ENCODE assay signal across 9 cellular contexts in the genomic region with DNA sequence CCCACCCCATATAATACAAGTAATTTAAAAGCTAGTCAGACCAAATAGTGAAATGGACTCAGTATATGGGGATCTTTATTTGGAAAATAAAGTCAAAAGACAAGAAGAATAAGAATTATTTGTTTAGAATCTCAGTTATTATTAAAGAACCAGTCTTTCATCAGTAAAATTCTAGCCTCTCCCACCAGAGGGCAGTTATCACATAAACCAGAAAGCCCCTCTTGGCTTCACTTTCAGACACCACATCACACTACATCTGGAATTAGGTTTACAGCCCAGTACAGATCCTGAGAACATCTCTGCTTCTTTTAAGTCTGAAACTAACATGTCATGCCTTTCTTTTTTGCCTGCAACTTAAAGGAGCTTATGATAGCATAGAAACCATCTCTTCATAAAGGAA. TPM values are rescaled to one million over a fixed set of nuclear protein-coding genes. Genes with fewer than 3 reads are reported as not detected.
A peak's percentile ranks its signal among the peaks of the same experiment; 100 is the strongest.
DNase-seq lines count a peak whose midpoint lies in the region; ATAC-seq lines count a peak whose summit lies in the region.
"Had no signal": no experiment of that assay in that cellular context is flagged by ENCODE, and none has a peak within 500 bp of the region (broad histone marks: within the 10 kb centered on the region; RNA-seq: fewer than 3 reads in every experiment).

No MANE protein-coding gene starts in this region.

- no peaks in the 10 kb centered on the region for H3K79me1 ChIP-seq in mesenchymal stem cell (replicated peaks; ENCODE audit: low read length, poor library complexity, severe bottlenecking)

- no peak overlapping the region for H3K18ac ChIP-seq in mesenchymal stem cell (ENCODE audit: low read depth in 1 of 2, low read length in 2 of 2)

- H3K4ac ChIP-seq in mesenchymal stem cell (ENCODE audit: low read depth in 1 of 2, low read length in 2 of 2), result no peak overlapping the region

- H3K9ac ChIP-seq in mesenchymal stem cell (ENCODE audit: low read length), result no peak overlapping the region

- H2BK5ac ChIP-seq in mesenchymal stem cell (ENCODE audit: low read depth, low read length, poor library complexity, severe bottlenecking), result no peak overlapping the region

- H3K9me3 ChIP-seq in mesenchymal stem cell (ENCODE audit: control insufficient read depth, low read length), result no peaks in the 10 kb centered on the region

- H2AK5ac ChIP-seq in mesenchymal stem cell (ENCODE audit: low read length, severe bottlenecking), result no peak overlapping the region

- ATAC-seq in HG03354 (IDR thresholded peaks at IDR 0.05; ENCODE audit: poor library complexity, severe bottlenecking, unreplicated experiment) (peak; percentile 65), HG03571 (IDR thresholded peaks at IDR 0.05; ENCODE audit: unreplicated experiment) (no peak), HG02763 (IDR thresholded peaks at IDR 0.05; ENCODE audit: unreplicated experiment) (no peak), HG03378 (IDR thresholded peaks at IDR 0.05; ENCODE audit: unreplicated experiment) (no peak), GM19467 (IDR thresholded peaks at IDR 0.05; ENCODE audit: unreplicated experiment) (no peak)

- H3K27ac ChIP-seq in mesenchymal stem cell (ENCODE audit: low read length, poor library complexity, severe bottlenecking), result no peak overlapping the region

- H4K91ac ChIP-seq in mesenchymal stem cell (ENCODE audit: low read length), result no peak overlapping the region

- H3K4me3 ChIP-seq in mesenchymal stem cell (ENCODE audit: insufficient read depth in 1 of 2, low read depth in 1 of 2, low read length in 2 of 2), result no peak overlapping the region

- no peak overlapping the region for H2BK15ac ChIP-seq in mesenchymal stem cell (ENCODE audit: low read depth, poor library complexity, severe bottlenecking)

- H3K27me3 ChIP-seq in mesenchymal stem cell (ENCODE audit: control insufficient read depth in 1 of 2, insufficient read depth in 1 of 2, low read length in 2 of 2), result peaks cover 0 to 3% of the 10 kb centered on the region in 2 experiments

- no peak overlapping the region for H2BK120ac ChIP-seq in mesenchymal stem cell (ENCODE audit: low read depth, low read length)

- H3K4me2 ChIP-seq in mesenchymal stem cell (ENCODE audit: low read length, poor library complexity, severe bottlenecking), result no peak overlapping the region

- H4K8ac ChIP-seq in mesenchymal stem cell (ENCODE audit: low read length), result no peak overlapping the region

- no peaks in the 10 kb centered on the region for H3K36me3 ChIP-seq in mesenchymal stem cell (ENCODE audit: control insufficient read depth in 1 of 2, insufficient read depth in 2 of 2, low read depth in 1 of 2, low read length in 2 of 2)

- H3K23ac ChIP-seq in mesenchymal stem cell (ENCODE audit: low read length in 2 of 2), result no peak overlapping the region

- H2BK12ac ChIP-seq in mesenchymal stem cell (ENCODE audit: low read length in 2 of 2), result no peak overlapping the region

- no peak overlapping the region for H3K14ac ChIP-seq in mesenchymal stem cell (ENCODE audit: low read length in 2 of 2)

- H3K4me1 ChIP-seq in mesenchymal stem cell (ENCODE audit: control insufficient read depth, insufficient read depth, low read depth, low read length), result no peaks in the 10 kb centered on the region

- DNase-seq in EL (peak; percentile 55), amniotic stem cell (lab: John Stamatoyannopoulos, UW) (peak; percentile 28), mesenchymal stem cell (peak; percentile 57)
- DNase-seq: naive B cell had no signal

- no peak overlapping the region for H2AFZ ChIP-seq in mesenchymal stem cell (ENCODE audit: low read depth, low read length)

RNA-seq across cellular contexts. Expression of a gene that starts 12.2 kb away (rescaled TPM):
- polyA plus RNA-seq in mesenchymal stem cell (2013, experiment 1 of 2), result 0.68 TPM
- 0.59 TPM for polyA plus RNA-seq in mesenchymal stem cell (2013, experiment 2 of 2)
